In genomic region chr6:43758617-43759050, GRCh38 we compare ENCODE assay signal across 7 cellular contexts. TPM values are rescaled to one million over a fixed set of nuclear protein-coding genes. Genes with fewer than 3 reads are reported as not detected.
A peak's percentile ranks its signal among the peaks of the same experiment; 100 is the strongest.
DNase-seq lines count a peak whose midpoint lies in the region; ATAC-seq and TF ChIP-seq lines count a peak whose summit lies in the region.

No MANE protein-coding gene starts in this region.

- H3K79me2 ChIP-seq in OCI-LY1 (ENCODE audit: insufficient read depth, low read length), result no peaks in the 10 kb centered on the region

- no peak overlapping the region for H3K4me3 Mint-ChIP-seq in activated T-helper 1 cell treated with anti-CD3 and anti-CD28 coated beads, Interleukin-12 subunit alpha, Interleukin-12 subunit beta, Interleukin-2, Interleukin-4 antibody, amounts not matched to agents 30 ng/mL and 10 ng/mL and 1 ng/mL, durations not matched to agents 14 hours and 24 hours and 36 hours

- peaks cover 12% of the 10 kb centered on the region for H3K27me3 Mint-ChIP-seq in activated T-helper 1 cell treated with anti-CD3 and anti-CD28 coated beads, Interleukin-12 subunit alpha, Interleukin-12 subunit beta, Interleukin-2, Interleukin-4 antibody, amounts not matched to agents 30 ng/mL and 10 ng/mL and 1 ng/mL, durations not matched to agents 14 hours and 24 hours and 36 hours (ENCODE audit: insufficient read depth)

- H2AFZ ChIP-seq in OCI-LY1 (ENCODE audit: low read length), result no peak overlapping the region

- peak; percentile 36 for ATAC-seq in esophagus mucosa

- WGBS in ovary, 3 donors, result 62 to 65% (median 64%) methylated on average over 9 of the region's 9 CpGs

- H3K9me3 ChIP-seq in OCI-LY1 (ENCODE audit: low read length) (no peaks in the 10 kb centered on the region), ovary (no peaks in the 10 kb centered on the region)

- no peak for DNase-seq in retinal pigment epithelial cell (ENCODE audit: low read depth)
- no peak for DNase-seq in activated T-helper 1 cell treated with anti-CD3 and anti-CD28 coated beads, Interleukin-12 subunit alpha, Interleukin-12 subunit beta, Interleukin-2, Interleukin-4 antibody, amounts not matched to agents 30 ng/mL and 10 ng/mL and 1 ng/mL, durations not matched to agents 14 hours and 24 hours and 36 hours (ENCODE audit: low spot score)
- DNase-seq in ovary, result no peak
- no peak for DNase-seq in HuH-7.5 (ENCODE audit: low spot score)

- peaks cover 5% of the 10 kb centered on the region for H3K4me1 Mint-ChIP-seq in activated T-helper 1 cell treated with anti-CD3 and anti-CD28 coated beads, Interleukin-12 subunit alpha, Interleukin-12 subunit beta, Interleukin-2, Interleukin-4 antibody, amounts not matched to agents 30 ng/mL and 10 ng/mL and 1 ng/mL, durations not matched to agents 14 hours and 24 hours and 36 hours (ENCODE audit: low read depth)

- no peak overlapping the region for H3K27ac Mint-ChIP-seq in activated T-helper 1 cell treated with anti-CD3 and anti-CD28 coated beads, Interleukin-12 subunit alpha, Interleukin-12 subunit beta, Interleukin-2, Interleukin-4 antibody, amounts not matched to agents 30 ng/mL and 10 ng/mL and 1 ng/mL, durations not matched to agents 14 hours and 24 hours and 36 hours

- H3F3A ChIP-seq in OCI-LY1 (ENCODE audit: insufficient read depth, low read length), result no peaks in the 10 kb centered on the region

- H3K4me1 ChIP-seq in OCI-LY1 (ENCODE audit: insufficient read depth, low read length, severe bottlenecking) (no peaks in the 10 kb centered on the region), ovary (ENCODE audit: insufficient read depth) (peaks cover 2% of the 10 kb centered on the region)

- no peaks in the 10 kb centered on the region for H3K36me3 Mint-ChIP-seq in activated T-helper 1 cell treated with anti-CD3 and anti-CD28 coated beads, Interleukin-12 subunit alpha, Interleukin-12 subunit beta, Interleukin-2, Interleukin-4 antibody, amounts not matched to agents 30 ng/mL and 10 ng/mL and 1 ng/mL, durations not matched to agents 14 hours and 24 hours and 36 hours (ENCODE audit: low read depth)

- H3K27ac ChIP-seq in OCI-LY1 (ENCODE audit: low read depth, low read length, poor library complexity, severe bottlenecking) (no peak overlapping the region), ovary (no peak overlapping the region)

- no peak for TF ChIP-seq POLR2A in ovary (IDR thresholded peaks at IDR 0.05)

- no peak overlapping the region for H3K4me2 ChIP-seq in OCI-LY1 (ENCODE audit: low read length)

- no peak overlapping the region for H3K4me3 ChIP-seq in OCI-LY1 (ENCODE audit: low read depth, low read length, poor library complexity, severe bottlenecking)
- no peak overlapping the region for H3K4me3 ChIP-seq in retinal pigment epithelial cell (ENCODE audit: low read length)
- no peak overlapping the region for H3K4me3 ChIP-seq in ovary

- no peak for TF ChIP-seq EP300 in ovary (IDR thresholded peaks at IDR 0.05)

- no peaks in the 10 kb centered on the region for H4K20me1 ChIP-seq in OCI-LY1 (ENCODE audit: insufficient read depth, low read length)

- no peaks in the 10 kb centered on the region for H3K36me3 ChIP-seq in OCI-LY1 (ENCODE audit: insufficient read depth, low read length)
- H3K36me3 ChIP-seq in ovary, result no peaks in the 10 kb centered on the region

- no peak overlapping the region for H3K9ac ChIP-seq in OCI-LY1 (ENCODE audit: low read length)

- TF ChIP-seq CTCF in GM12874 (IDR thresholded peaks at IDR 0.05; ENCODE audit: insufficient read depth, low read depth, low read length), result peak; percentile 87
- TF ChIP-seq CTCF in OCI-LY1 (IDR thresholded peaks at IDR 0.05; ENCODE audit: low read length), result peak; percentile 79
- peak; percentile 83 for TF ChIP-seq CTCF in retinal pigment epithelial cell (conservative IDR thresholded peaks at IDR 0.05; ENCODE audit: low read depth, low read length)
- TF ChIP-seq CTCF in ovary (IDR thresholded peaks at IDR 0.05), result peak in 1 of 3 donors; percentile 14

- no peaks in the 10 kb centered on the region for H3K9me2 ChIP-seq in OCI-LY1 (ENCODE audit: low read depth, low read length)

- no peaks in the 10 kb centered on the region for H3K9me3 Mint-ChIP-seq in activated T-helper 1 cell treated with anti-CD3 and anti-CD28 coated beads, Interleukin-12 subunit alpha, Interleukin-12 subunit beta, Interleukin-2, Interleukin-4 antibody, amounts not matched to agents 30 ng/mL and 10 ng/mL and 1 ng/mL, durations not matched to agents 14 hours and 24 hours and 36 hours

- H3K27me3 ChIP-seq in OCI-LY1 (ENCODE audit: insufficient read depth, low read length), result no peaks in the 10 kb centered on the region
- no peaks in the 10 kb centered on the region for H3K27me3 ChIP-seq in ovary

- intact Hi-C loops in activated T-helper 1 cell treated with anti-CD3 and anti-CD28 coated beads, Interleukin-12 subunit alpha, Interleukin-12 subunit beta, Interleukin-2, Interleukin-4 antibody, amounts not matched to agents 30 ng/mL and 10 ng/mL and 1 ng/mL, durations not matched to agents 14 hours and 24 hours and 36 hours (cut with micrococcal nuclease), result no loop called here
- intact Hi-C loops in ovary (cut with DNase I), result loop anchor here in 1 of 4 donors (5.0 kb wide), 1 partner anchor 91 kb away; no protein-coding TSS in a partner anchor

RNA-seq across cellular contexts. Expression of gene VEGFA, which starts 11.4 kb away (rescaled TPM):
- total RNA-seq in esophagus mucosa (129 TPM), ovary (100 to 1,000 TPM in 1 of 7 donors, 10 to 100 TPM in 6; 19.2 to 123 (median 45.2) TPM)
- 42.3 and 43.2 TPM in 2 replicates for total RNA-seq in activated T-helper 1 cell treated with anti-CD3 and anti-CD28 coated beads, Interleukin-12 subunit alpha, Interleukin-12 subunit beta, Interleukin-2, Interleukin-4 antibody, amounts not matched to agents 30 ng/mL and 10 ng/mL and 1 ng/mL, durations not matched to agents 14 hours and 24 hours and 36 hours
- 10 to 100 TPM; 20.8 to 44.7 TPM for polyA plus RNA-seq in ovary
